ENCODE assay signal across 16 cellular contexts in genomic region chrX:155744534-155744933, GRCh38.
"Had no signal": no experiment of that assay in that cellular context is flagged by ENCODE, and none has a peak within 500 bp of the region (broad histone marks: within the 10 kb centered on the region; RNA-seq: fewer than 3 reads in every experiment).

No MANE protein-coding gene starts in this region.

- H3K27me3 ChIP-seq: cardiac muscle cell, gastroesophageal sphincter, vagina had no signal

- H3K4me1 ChIP-seq: vagina had no signal

- H3K4me1 Mint-ChIP-seq: activated naive CD8-positive, alpha-beta T cell treated with anti-CD3 and anti-CD28 coated beads, Interleukin-2, amount 50 U/mL, for 24 hours; nephron had no signal

- H3K27ac Mint-ChIP-seq: activated CD8-positive, alpha-beta T cell treated with anti-CD3 and anti-CD28 coated beads, Interleukin-2, amount 10 ng/mL, durations not matched to agents 7 days and 5 days; activated naive CD8-positive, alpha-beta T cell treated with anti-CD3 and anti-CD28 coated beads, Interleukin-2, amount 50 U/mL, for 24 hours; stimulated activated naive CD8-positive, alpha-beta T cell treated with anti-CD3 and anti-CD28 coated beads, Interleukin-15, Interleukin-2, amounts not matched to agents 100 ng/mL and 50 ng/mL, for 24 hours; T-helper 1 cell treated with Interleukin-12 subunit alpha and Interleukin-12 subunit beta and Interleukin-4 antibody, amounts not matched to agents 30 μg/mL and 1 μg/mL, for 36 hours; WTC11 had no signal

- DNase-seq: activated CD4-positive, alpha-beta T cell treated with anti-CD3 and anti-CD28 coated beads for 48 hours; activated CD8-positive, alpha-beta T cell treated with anti-CD3 and anti-CD28 coated beads, Interleukin-2, amount 10 ng/mL, durations not matched to agents 7 days and 5 days; activated naive CD4-positive, alpha-beta T cell treated with Interleukin-2 at 50 U/mL for 16 hours; activated naive CD8-positive, alpha-beta T cell treated with anti-CD3 and anti-CD28 coated beads, Interleukin-2, amount 50 U/mL, for 24 hours; effector CD4-positive, alpha-beta T cell; hypothalamus; occipital lobe; psoas muscle; stimulated activated CD4-positive, alpha-beta T cell treated with anti-CD3 and anti-CD28 coated beads, Interleukin-4, amount 100 ng/mL, for 1 hour had no signal

- H3K4me3 ChIP-seq: cardiac muscle cell, gastroesophageal sphincter, psoas muscle, vagina had no signal

- H3K27me3 Mint-ChIP-seq: activated naive CD8-positive, alpha-beta T cell treated with anti-CD3 and anti-CD28 coated beads, Interleukin-2, amount 50 U/mL, for 24 hours; stimulated activated naive CD8-positive, alpha-beta T cell treated with anti-CD3 and anti-CD28 coated beads, Interleukin-15, Interleukin-2, amounts not matched to agents 100 ng/mL and 50 ng/mL, for 24 hours had no signal

- H3K27ac ChIP-seq: cardiac muscle cell, gastroesophageal sphincter, psoas muscle, vagina had no signal

- H3K4me3 Mint-ChIP-seq: activated CD8-positive, alpha-beta T cell treated with anti-CD3 and anti-CD28 coated beads, Interleukin-2, amount 10 ng/mL, durations not matched to agents 7 days and 5 days; activated naive CD8-positive, alpha-beta T cell treated with anti-CD3 and anti-CD28 coated beads, Interleukin-2, amount 50 U/mL, for 24 hours; nephron; stimulated activated naive CD8-positive, alpha-beta T cell treated with anti-CD3 and anti-CD28 coated beads, Interleukin-15, Interleukin-2, amounts not matched to agents 100 ng/mL and 50 ng/mL, for 24 hours; T-helper 1 cell treated with Interleukin-12 subunit alpha and Interleukin-12 subunit beta and Interleukin-4 antibody, amounts not matched to agents 30 μg/mL and 1 μg/mL, for 36 hours; WTC11 had no signal

- H3K36me3 ChIP-seq: cardiac muscle cell, gastroesophageal sphincter, vagina had no signal

- H3K9me3 ChIP-seq: psoas muscle, vagina had no signal
